ENCODE assay signal across 1 cellular context in the genomic region with DNA sequence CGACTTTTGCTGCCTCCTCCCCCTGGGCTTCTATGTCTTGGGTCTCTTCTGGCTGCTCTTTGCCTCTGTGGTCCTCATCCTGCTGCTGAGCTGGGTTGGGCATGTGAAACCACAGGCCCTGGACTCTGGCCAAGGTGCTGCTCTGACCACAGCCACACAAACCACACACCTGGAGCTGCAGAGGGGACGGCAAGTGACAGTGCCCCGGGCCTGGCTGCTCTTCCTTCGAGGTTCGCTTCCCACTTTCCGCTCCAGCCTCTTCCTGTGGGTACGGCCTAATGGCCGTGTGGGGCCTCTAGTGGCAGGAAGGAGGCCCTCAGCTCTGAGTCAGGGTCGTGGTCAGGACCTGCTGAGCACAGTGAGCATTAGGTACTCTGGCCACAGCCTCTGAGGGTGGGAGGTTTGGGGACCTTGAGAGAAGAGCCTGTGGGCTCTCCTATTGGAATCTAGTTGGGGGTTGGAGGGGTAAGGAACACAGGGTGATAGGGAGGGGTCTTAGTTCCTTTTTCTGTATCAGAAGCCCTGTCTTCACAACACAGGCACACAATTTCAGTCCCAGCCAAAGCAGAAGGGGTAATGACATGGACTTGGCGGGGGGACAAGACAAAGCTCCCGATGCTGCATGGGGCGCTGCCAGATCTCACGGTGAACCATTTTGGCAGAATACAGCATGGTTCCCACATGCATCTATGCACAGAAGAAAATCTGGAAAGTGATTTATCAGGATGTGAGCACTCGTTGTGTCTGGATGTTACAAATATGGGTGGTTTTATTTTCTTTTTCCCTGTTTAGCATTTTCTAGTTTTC.
A peak's percentile ranks its signal among the peaks of the same experiment; 100 is the strongest.
TF ChIP-seq lines count a peak whose summit lies in the region.

No MANE protein-coding gene starts in this region.

TF ChIP-seq in HepG2, 621 proteins besides CTCF, POLR2A, EP300 and RAD21 (continued from another document and continues in another):
- TF ChIP-seq, protein P1, sequence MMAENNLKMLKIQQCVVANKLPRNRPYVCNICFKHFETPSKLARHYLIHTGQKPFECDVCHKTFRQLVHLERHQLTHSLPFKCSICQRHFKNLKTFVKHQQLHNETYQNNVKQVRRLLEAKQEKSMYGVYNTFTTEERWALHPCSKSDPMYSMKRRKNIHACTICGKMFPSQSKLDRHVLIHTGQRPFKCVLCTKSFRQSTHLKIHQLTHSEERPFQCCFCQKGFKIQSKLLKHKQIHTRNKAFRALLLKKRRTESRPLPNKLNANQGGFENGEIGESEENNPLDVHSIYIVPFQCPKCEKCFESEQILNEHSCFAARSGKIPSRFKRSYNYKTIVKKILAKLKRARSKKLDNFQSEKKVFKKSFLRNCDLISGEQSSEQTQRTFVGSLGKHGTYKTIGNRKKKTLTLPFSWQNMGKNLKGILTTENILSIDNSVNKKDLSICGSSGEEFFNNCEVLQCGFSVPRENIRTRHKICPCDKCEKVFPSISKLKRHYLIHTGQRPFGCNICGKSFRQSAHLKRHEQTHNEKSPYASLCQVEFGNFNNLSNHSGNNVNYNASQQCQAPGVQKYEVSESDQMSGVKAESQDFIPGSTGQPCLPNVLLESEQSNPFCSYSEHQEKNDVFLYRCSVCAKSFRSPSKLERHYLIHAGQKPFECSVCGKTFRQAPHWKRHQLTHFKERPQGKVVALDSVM (CRISPR knock-in tag; IDR thresholded peaks at IDR 0.05): peak; percentile 65
- peak; percentile 78 for TF ChIP-seq ZFX (CRISPR knock-in tag; IDR thresholded peaks at IDR 0.05; ENCODE audit: low read depth)
- no peak for TF ChIP-seq HDAC1 (CRISPR knock-in tag; IDR thresholded peaks at IDR 0.05)
- TF ChIP-seq, protein P2, sequence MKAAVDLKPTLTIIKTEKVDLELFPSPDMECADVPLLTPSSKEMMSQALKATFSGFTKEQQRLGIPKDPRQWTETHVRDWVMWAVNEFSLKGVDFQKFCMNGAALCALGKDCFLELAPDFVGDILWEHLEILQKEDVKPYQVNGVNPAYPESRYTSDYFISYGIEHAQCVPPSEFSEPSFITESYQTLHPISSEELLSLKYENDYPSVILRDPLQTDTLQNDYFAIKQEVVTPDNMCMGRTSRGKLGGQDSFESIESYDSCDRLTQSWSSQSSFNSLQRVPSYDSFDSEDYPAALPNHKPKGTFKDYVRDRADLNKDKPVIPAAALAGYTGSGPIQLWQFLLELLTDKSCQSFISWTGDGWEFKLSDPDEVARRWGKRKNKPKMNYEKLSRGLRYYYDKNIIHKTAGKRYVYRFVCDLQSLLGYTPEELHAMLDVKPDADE (CRISPR knock-in tag; IDR thresholded peaks at IDR 0.05): no peak
- no peak for TF ChIP-seq ZNF296 (CRISPR knock-in tag; conservative IDR thresholded peaks at IDR 0.05)
- TF ChIP-seq U2AF2 (IDR thresholded peaks at IDR 0.05; ENCODE audit: low read depth, low read length): no peak
- TF ChIP-seq, protein P3, sequence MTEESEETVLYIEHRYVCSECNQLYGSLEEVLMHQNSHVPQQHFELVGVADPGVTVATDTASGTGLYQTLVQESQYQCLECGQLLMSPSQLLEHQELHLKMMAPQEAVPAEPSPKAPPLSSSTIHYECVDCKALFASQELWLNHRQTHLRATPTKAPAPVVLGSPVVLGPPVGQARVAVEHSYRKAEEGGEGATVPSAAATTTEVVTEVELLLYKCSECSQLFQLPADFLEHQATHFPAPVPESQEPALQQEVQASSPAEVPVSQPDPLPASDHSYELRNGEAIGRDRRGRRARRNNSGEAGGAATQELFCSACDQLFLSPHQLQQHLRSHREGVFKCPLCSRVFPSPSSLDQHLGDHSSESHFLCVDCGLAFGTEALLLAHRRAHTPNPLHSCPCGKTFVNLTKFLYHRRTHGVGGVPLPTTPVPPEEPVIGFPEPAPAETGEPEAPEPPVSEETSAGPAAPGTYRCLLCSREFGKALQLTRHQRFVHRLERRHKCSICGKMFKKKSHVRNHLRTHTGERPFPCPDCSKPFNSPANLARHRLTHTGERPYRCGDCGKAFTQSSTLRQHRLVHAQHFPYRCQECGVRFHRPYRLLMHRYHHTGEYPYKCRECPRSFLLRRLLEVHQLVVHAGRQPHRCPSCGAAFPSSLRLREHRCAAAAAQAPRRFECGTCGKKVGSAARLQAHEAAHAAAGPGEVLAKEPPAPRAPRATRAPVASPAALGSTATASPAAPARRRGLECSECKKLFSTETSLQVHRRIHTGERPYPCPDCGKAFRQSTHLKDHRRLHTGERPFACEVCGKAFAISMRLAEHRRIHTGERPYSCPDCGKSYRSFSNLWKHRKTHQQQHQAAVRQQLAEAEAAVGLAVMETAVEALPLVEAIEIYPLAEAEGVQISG (CRISPR knock-in tag; IDR thresholded peaks at IDR 0.05): 0 out of 2 replicates have a peak, but pooled peaks have one; percentile 31
- peak; percentile 51 for TF ChIP-seq SAP130 (CRISPR knock-in tag; IDR thresholded peaks at IDR 0.05; ENCODE audit: low read depth)
- TF ChIP-seq CBX5 (CRISPR knock-in tag; IDR thresholded peaks at IDR 0.05; ENCODE audit: borderline replicate concordance): peak; percentile 42; the same call in 1 of the 2 replicates
- no peak for TF ChIP-seq KDM5A (IDR thresholded peaks at IDR 0.05; ENCODE audit: borderline replicate concordance, low read length)
- TF ChIP-seq RXRA (CRISPR knock-in tag; IDR thresholded peaks at IDR 0.05): peak; percentile 55
- 0 out of 2 replicates have a peak, but pooled peaks have one; percentile 42 for TF ChIP-seq KAT8 (CRISPR knock-in tag; IDR thresholded peaks at IDR 0.05)
- TF ChIP-seq ZNF451 (CRISPR knock-in tag; IDR thresholded peaks at IDR 0.05): 0 out of 2 replicates have a peak, but pooled peaks have one; percentile 54
- 0 out of 2 replicates have a peak, but pooled peaks have one; percentile 28 for TF ChIP-seq ZNF205 (CRISPR knock-in tag; IDR thresholded peaks at IDR 0.05)
- TF ChIP-seq MIER2 (CRISPR knock-in tag; IDR thresholded peaks at IDR 0.05): peak; percentile 43
- TF ChIP-seq ZNF644 (CRISPR knock-in tag; IDR thresholded peaks at IDR 0.05; ENCODE audit: low read depth): no peak
- TF ChIP-seq, protein P4, sequence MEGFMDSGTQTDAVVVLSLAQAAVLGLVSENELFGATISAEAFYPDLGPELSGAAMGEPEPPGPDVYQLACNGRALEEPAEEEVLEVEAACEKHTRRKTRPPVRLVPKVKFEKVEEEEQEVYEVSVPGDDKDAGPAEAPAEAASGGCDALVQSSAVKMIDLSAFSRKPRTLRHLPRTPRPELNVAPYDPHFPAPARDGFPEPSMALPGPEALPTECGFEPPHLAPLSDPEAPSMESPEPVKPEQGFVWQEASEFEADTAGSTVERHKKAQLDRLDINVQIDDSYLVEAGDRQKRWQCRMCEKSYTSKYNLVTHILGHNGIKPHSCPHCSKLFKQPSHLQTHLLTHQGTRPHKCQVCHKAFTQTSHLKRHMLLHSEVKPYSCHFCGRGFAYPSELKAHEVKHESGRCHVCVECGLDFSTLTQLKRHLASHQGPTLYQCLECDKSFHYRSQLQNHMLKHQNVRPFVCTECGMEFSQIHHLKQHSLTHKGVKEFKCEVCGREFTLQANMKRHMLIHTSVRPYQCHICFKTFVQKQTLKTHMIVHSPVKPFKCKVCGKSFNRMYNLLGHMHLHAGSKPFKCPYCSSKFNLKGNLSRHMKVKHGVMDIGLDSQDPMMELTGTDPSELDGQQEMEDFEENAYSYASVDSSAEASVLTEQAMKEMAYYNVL (CRISPR knock-in tag; IDR thresholded peaks at IDR 0.05; ENCODE audit: borderline replicate concordance): peak; percentile 33; the same call in 1 of the 2 replicates
- TF ChIP-seq MIXL1 (CRISPR knock-in tag; IDR thresholded peaks at IDR 0.05): peak; percentile 51; the same call in 1 of the 2 replicates
- TF ChIP-seq, protein P5, sequence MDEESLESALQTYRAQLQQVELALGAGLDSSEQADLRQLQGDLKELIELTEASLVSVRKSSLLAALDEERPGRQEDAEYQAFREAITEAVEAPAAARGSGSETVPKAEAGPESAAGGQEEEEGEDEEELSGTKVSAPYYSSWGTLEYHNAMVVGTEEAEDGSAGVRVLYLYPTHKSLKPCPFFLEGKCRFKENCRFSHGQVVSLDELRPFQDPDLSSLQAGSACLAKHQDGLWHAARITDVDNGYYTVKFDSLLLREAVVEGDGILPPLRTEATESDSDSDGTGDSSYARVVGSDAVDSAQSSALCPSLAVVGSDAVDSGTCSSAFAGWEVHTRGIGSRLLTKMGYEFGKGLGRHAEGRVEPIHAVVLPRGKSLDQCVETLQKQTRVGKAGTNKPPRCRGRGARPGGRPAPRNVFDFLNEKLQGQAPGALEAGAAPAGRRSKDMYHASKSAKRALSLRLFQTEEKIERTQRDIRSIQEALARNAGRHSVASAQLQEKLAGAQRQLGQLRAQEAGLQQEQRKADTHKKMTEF (CRISPR knock-in tag; IDR thresholded peaks at IDR 0.05): 0 out of 2 replicates have a peak, but pooled peaks have one; percentile 22
- TF ChIP-seq ZNF274 (CRISPR knock-in tag; IDR thresholded peaks at IDR 0.05): 0 out of 2 replicates have a peak, but pooled peaks have one; percentile 22
- no peak for TF ChIP-seq SAFB2 (CRISPR knock-in tag; IDR thresholded peaks at IDR 0.05; ENCODE audit: borderline replicate concordance, low read depth)
- TF ChIP-seq HOXA3 (CRISPR knock-in tag; IDR thresholded peaks at IDR 0.05): peak; percentile 49; the same call in 1 of the 2 replicates
- peak; percentile 39 for TF ChIP-seq RBM22 (optimal IDR thresholded peaks at IDR 0.05; ENCODE audit: low read length)
- no peak for TF ChIP-seq ZNF260 (CRISPR knock-in tag; IDR thresholded peaks at IDR 0.05; ENCODE audit: borderline replicate concordance, low read depth)
- TF ChIP-seq ZNF331 (CRISPR knock-in tag; IDR thresholded peaks at IDR 0.05): 0 out of 2 replicates have a peak, but pooled peaks have one; percentile 38
- peak; percentile 51; the same call in 1 of the 2 replicates for TF ChIP-seq IRF2 (CRISPR knock-in tag; IDR thresholded peaks at IDR 0.05)
- no peak for TF ChIP-seq CEBPG (CRISPR knock-in tag; IDR thresholded peaks at IDR 0.05)
- TF ChIP-seq, protein P6, sequence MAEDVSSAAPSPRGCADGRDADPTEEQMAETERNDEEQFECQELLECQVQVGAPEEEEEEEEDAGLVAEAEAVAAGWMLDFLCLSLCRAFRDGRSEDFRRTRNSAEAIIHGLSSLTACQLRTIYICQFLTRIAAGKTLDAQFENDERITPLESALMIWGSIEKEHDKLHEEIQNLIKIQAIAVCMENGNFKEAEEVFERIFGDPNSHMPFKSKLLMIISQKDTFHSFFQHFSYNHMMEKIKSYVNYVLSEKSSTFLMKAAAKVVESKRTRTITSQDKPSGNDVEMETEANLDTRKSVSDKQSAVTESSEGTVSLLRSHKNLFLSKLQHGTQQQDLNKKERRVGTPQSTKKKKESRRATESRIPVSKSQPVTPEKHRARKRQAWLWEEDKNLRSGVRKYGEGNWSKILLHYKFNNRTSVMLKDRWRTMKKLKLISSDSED (CRISPR knock-in tag; IDR thresholded peaks at IDR 0.05): no peak
- TF ChIP-seq, protein P7, sequence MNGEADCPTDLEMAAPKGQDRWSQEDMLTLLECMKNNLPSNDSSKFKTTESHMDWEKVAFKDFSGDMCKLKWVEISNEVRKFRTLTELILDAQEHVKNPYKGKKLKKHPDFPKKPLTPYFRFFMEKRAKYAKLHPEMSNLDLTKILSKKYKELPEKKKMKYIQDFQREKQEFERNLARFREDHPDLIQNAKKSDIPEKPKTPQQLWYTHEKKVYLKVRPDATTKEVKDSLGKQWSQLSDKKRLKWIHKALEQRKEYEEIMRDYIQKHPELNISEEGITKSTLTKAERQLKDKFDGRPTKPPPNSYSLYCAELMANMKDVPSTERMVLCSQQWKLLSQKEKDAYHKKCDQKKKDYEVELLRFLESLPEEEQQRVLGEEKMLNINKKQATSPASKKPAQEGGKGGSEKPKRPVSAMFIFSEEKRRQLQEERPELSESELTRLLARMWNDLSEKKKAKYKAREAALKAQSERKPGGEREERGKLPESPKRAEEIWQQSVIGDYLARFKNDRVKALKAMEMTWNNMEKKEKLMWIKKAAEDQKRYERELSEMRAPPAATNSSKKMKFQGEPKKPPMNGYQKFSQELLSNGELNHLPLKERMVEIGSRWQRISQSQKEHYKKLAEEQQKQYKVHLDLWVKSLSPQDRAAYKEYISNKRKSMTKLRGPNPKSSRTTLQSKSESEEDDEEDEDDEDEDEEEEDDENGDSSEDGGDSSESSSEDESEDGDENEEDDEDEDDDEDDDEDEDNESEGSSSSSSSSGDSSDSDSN (CRISPR knock-in tag; IDR thresholded peaks at IDR 0.05): peak; percentile 42
- TF ChIP-seq STAG1 (CRISPR knock-in tag; IDR thresholded peaks at IDR 0.05): peak; percentile 71
- peak; percentile 23; the same call in 1 of the 2 replicates for TF ChIP-seq MTA1 (CRISPR knock-in tag; IDR thresholded peaks at IDR 0.05; ENCODE audit: borderline replicate concordance)
- 0 out of 2 replicates have a peak, but pooled peaks have one; percentile 45 for TF ChIP-seq ZNF572 (CRISPR knock-in tag; IDR thresholded peaks at IDR 0.05)
- TF ChIP-seq MEF2D (CRISPR knock-in tag; IDR thresholded peaks at IDR 0.05): peak; percentile 60; the same call in 1 of the 2 replicates
- TF ChIP-seq KLF13 (CRISPR knock-in tag; IDR thresholded peaks at IDR 0.05): no peak
- TF ChIP-seq, protein P8, sequence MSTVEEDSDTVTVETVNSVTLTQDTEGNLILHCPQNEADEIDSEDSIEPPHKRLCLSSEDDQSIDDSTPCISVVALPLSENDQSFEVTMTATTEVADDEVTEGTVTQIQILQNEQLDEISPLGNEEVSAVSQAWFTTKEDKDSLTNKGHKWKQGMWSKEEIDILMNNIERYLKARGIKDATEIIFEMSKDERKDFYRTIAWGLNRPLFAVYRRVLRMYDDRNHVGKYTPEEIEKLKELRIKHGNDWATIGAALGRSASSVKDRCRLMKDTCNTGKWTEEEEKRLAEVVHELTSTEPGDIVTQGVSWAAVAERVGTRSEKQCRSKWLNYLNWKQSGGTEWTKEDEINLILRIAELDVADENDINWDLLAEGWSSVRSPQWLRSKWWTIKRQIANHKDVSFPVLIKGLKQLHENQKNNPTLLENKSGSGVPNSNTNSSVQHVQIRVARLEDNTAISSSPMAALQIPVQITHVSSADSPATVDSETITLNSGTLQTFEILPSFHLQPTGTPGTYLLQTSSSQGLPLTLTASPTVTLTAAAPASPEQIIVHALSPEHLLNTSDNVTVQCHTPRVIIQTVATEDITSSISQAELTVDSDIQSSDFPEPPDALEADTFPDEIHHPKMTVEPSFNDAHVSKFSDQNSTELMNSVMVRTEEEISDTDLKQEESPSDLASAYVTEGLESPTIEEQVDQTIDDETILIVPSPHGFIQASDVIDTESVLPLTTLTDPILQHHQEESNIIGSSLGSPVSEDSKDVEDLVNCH (CRISPR knock-in tag; IDR thresholded peaks at IDR 0.05): no peak
- TF ChIP-seq CREM (IDR thresholded peaks at IDR 0.05): no peak
- TF ChIP-seq CREM (CRISPR knock-in tag; IDR thresholded peaks at IDR 0.05): no peak
- TF ChIP-seq SMC3 (IDR thresholded peaks at IDR 0.05; ENCODE audit: low read length): peak; percentile 32
- TF ChIP-seq ZSCAN21 (CRISPR knock-in tag; IDR thresholded peaks at IDR 0.05; ENCODE audit: borderline replicate concordance): 0 out of 2 replicates have a peak, but pooled peaks have one; percentile 28
- peak; percentile 51; the same call in 1 of the 2 replicates for TF ChIP-seq SALL1 (CRISPR knock-in tag; IDR thresholded peaks at IDR 0.05)
- no peak for TF ChIP-seq TCF7 (IDR thresholded peaks at IDR 0.05; ENCODE audit: low read depth)
- peak; percentile 50 for TF ChIP-seq THAP11 (CRISPR knock-in tag; IDR thresholded peaks at IDR 0.05)
- TF ChIP-seq NFE2L2 (IDR thresholded peaks at IDR 0.05; ENCODE audit: low read length): no peak
